1 cellular context compared by ENCODE assay signal in the genomic region with DNA sequence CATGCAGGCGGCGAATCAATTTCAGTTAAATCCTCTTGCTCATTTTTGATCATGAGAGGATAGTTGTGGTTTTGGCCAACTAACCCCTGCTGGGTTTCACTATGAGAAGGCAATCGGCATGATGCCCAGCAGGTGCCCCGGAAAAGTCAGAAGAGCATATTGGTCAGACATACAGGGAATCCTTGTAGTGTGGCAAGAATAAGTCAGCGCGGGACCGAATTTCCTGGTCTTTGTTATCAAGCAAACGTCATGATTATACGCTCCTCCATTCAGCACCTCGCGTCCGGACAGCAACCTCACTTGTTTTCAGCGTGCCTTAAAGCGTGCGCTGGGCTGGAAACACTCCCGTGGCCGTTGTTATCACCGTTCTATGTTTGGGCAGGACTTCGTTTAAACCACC.
TF ChIP-seq lines count a peak whose summit lies in the region.

No MANE protein-coding gene starts in this region.

TF ChIP-seq in K562, 482 proteins besides CTCF, POLR2A, EP300 and RAD21 (continued from another document):
- TF ChIP-seq, protein P1, sequence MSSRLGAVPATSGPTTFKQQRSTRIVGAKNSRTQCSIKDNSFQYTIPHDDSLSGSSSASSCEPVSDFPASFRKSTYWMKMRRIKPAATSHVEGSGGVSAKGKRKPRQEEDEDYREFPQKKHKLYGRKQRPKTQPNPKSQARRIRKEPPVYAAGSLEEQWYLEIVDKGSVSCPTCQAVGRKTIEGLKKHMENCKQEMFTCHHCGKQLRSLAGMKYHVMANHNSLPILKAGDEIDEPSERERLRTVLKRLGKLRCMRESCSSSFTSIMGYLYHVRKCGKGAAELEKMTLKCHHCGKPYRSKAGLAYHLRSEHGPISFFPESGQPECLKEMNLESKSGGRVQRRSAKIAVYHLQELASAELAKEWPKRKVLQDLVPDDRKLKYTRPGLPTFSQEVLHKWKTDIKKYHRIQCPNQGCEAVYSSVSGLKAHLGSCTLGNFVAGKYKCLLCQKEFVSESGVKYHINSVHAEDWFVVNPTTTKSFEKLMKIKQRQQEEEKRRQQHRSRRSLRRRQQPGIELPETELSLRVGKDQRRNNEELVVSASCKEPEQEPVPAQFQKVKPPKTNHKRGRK (tag; IDR thresholded peaks at IDR 0.05): no peak
- TF ChIP-seq, protein P2, sequence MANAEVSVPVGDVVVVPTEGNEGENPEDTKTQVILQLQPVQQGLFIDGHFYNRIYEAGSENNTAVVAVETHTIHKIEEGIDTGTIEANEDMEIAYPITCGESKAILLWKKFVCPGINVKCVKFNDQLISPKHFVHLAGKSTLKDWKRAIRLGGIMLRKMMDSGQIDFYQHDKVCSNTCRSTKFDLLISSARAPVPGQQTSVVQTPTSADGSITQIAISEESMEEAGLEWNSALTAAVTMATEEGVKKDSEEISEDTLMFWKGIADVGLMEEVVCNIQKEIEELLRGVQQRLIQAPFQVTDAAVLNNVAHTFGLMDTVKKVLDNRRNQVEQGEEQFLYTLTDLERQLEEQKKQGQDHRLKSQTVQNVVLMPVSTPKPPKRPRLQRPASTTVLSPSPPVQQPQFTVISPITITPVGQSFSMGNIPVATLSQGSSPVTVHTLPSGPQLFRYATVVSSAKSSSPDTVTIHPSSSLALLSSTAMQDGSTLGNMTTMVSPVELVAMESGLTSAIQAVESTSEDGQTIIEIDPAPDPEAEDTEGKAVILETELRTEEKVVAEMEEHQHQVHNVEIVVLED (CRISPR knock-in tag; IDR thresholded peaks at IDR 0.05): no peak
- no peak for TF ChIP-seq ZNF766 (CRISPR knock-in tag; conservative IDR thresholded peaks at IDR 0.05)
- TF ChIP-seq, protein P3, sequence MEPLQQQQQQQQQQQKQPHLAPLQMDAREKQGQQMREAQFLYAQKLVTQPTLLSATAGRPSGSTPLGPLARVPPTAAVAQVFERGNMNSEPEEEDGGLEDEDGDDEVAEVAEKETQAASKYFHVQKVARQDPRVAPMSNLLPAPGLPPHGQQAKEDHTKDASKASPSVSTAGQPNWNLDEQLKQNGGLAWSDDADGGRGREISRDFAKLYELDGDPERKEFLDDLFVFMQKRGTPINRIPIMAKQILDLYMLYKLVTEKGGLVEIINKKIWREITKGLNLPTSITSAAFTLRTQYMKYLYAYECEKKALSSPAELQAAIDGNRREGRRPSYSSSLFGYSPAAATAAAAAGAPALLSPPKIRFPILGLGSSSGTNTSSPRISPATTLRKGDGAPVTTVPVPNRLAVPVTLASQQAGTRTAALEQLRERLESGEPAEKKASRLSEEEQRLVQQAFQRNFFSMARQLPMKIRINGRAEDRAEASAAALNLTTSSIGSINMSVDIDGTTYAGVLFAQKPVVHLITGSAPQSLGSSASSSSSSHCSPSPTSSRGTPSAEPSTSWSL (CRISPR knock-in tag; IDR thresholded peaks at IDR 0.05; ENCODE audit: borderline replicate concordance): no peak
- TF ChIP-seq, protein P4, sequence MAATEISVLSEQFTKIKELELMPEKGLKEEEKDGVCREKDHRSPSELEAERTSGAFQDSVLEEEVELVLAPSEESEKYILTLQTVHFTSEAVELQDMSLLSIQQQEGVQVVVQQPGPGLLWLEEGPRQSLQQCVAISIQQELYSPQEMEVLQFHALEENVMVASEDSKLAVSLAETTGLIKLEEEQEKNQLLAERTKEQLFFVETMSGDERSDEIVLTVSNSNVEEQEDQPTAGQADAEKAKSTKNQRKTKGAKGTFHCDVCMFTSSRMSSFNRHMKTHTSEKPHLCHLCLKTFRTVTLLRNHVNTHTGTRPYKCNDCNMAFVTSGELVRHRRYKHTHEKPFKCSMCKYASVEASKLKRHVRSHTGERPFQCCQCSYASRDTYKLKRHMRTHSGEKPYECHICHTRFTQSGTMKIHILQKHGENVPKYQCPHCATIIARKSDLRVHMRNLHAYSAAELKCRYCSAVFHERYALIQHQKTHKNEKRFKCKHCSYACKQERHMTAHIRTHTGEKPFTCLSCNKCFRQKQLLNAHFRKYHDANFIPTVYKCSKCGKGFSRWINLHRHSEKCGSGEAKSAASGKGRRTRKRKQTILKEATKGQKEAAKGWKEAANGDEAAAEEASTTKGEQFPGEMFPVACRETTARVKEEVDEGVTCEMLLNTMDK (IDR thresholded peaks at IDR 0.05; ENCODE audit: borderline replicate concordance, insufficient read depth, low read depth, low read length, poor library complexity, severe bottlenecking): no peak
- TF ChIP-seq SETDB1 (IDR thresholded peaks at IDR 0.05; ENCODE audit: low read length): no peak
- no peak for TF ChIP-seq CHD2 (IDR thresholded peaks at IDR 0.05; ENCODE audit: low read depth, low read length)
- no peak for TF ChIP-seq NFIC (IDR thresholded peaks at IDR 0.05)
- TF ChIP-seq, protein P5, sequence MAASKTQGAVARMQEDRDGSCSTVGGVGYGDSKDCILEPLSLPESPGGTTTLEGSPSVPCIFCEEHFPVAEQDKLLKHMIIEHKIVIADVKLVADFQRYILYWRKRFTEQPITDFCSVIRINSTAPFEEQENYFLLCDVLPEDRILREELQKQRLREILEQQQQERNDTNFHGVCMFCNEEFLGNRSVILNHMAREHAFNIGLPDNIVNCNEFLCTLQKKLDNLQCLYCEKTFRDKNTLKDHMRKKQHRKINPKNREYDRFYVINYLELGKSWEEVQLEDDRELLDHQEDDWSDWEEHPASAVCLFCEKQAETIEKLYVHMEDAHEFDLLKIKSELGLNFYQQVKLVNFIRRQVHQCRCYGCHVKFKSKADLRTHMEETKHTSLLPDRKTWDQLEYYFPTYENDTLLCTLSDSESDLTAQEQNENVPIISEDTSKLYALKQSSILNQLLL (CRISPR knock-in tag; IDR thresholded peaks at IDR 0.05; ENCODE audit: borderline replicate concordance): no peak
- TF ChIP-seq PYGO2 (tag; IDR thresholded peaks at IDR 0.05): no peak
- TF ChIP-seq, protein P6, sequence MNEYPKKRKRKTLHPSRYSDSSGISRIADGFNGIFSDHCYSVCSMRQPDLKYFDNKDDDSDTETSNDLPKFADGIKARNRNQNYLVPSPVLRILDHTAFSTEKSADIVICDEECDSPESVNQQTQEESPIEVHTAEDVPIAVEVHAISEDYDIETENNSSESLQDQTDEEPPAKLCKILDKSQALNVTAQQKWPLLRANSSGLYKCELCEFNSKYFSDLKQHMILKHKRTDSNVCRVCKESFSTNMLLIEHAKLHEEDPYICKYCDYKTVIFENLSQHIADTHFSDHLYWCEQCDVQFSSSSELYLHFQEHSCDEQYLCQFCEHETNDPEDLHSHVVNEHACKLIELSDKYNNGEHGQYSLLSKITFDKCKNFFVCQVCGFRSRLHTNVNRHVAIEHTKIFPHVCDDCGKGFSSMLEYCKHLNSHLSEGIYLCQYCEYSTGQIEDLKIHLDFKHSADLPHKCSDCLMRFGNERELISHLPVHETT (CRISPR knock-in tag; conservative IDR thresholded peaks at IDR 0.05 in 1 of 2, IDR thresholded peaks at IDR 0.05 in 1 of 2): no peak
- TF ChIP-seq XRCC3 (IDR thresholded peaks at IDR 0.05): no peak
- TF ChIP-seq ASH1L (IDR thresholded peaks at IDR 0.05; ENCODE audit: borderline replicate concordance, low read depth, partially characterized antibody): no peak
- no peak for TF ChIP-seq ZNF239 (CRISPR knock-in tag; IDR thresholded peaks at IDR 0.05)
- TF ChIP-seq, protein P7, sequence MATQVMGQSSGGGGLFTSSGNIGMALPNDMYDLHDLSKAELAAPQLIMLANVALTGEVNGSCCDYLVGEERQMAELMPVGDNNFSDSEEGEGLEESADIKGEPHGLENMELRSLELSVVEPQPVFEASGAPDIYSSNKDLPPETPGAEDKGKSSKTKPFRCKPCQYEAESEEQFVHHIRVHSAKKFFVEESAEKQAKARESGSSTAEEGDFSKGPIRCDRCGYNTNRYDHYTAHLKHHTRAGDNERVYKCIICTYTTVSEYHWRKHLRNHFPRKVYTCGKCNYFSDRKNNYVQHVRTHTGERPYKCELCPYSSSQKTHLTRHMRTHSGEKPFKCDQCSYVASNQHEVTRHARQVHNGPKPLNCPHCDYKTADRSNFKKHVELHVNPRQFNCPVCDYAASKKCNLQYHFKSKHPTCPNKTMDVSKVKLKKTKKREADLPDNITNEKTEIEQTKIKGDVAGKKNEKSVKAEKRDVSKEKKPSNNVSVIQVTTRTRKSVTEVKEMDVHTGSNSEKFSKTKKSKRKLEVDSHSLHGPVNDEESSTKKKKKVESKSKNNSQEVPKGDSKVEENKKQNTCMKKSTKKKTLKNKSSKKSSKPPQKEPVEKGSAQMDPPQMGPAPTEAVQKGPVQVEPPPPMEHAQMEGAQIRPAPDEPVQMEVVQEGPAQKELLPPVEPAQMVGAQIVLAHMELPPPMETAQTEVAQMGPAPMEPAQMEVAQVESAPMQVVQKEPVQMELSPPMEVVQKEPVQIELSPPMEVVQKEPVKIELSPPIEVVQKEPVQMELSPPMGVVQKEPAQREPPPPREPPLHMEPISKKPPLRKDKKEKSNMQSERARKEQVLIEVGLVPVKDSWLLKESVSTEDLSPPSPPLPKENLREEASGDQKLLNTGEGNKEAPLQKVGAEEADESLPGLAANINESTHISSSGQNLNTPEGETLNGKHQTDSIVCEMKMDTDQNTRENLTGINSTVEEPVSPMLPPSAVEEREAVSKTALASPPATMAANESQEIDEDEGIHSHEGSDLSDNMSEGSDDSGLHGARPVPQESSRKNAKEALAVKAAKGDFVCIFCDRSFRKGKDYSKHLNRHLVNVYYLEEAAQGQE (CRISPR knock-in tag; IDR thresholded peaks at IDR 0.05; ENCODE audit: low read depth): peak; percentile 92
- TF ChIP-seq, protein P8, sequence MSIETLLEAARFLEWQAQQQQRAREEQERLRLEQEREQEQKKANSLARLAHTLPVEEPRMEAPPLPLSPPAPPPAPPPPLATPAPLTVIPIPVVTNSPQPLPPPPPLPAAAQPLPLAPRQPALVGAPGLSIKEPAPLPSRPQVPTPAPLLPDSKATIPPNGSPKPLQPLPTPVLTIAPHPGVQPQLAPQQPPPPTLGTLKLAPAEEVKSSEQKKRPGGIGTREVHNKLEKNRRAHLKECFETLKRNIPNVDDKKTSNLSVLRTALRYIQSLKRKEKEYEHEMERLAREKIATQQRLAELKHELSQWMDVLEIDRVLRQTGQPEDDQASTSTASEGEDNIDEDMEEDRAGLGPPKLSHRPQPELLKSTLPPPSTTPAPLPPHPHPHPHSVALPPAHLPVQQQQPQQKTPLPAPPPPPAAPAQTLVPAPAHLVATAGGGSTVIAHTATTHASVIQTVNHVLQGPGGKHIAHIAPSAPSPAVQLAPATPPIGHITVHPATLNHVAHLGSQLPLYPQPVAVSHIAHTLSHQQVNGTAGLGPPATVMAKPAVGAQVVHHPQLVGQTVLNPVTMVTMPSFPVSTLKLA (conservative IDR thresholded peaks at IDR 0.05): peak; percentile 59 to 76
- TF ChIP-seq ZNF77 (CRISPR knock-in tag; IDR thresholded peaks at IDR 0.05): no peak
- no peak for TF ChIP-seq BACH1 (tag; IDR thresholded peaks at IDR 0.05)
- no peak for TF ChIP-seq TCF7L2 (IDR thresholded peaks at IDR 0.05; ENCODE audit: low read depth, low read length)
- TF ChIP-seq RBM34 (IDR thresholded peaks at IDR 0.05; ENCODE audit: borderline replicate concordance, insufficient read depth, low read length): no peak
- TF ChIP-seq SMARCA5 (IDR thresholded peaks at IDR 0.05): no peak
- TF ChIP-seq MYNN (IDR thresholded peaks at IDR 0.05): no peak
- no peak for TF ChIP-seq MYNN (CRISPR knock-in tag; IDR thresholded peaks at IDR 0.05)
- TF ChIP-seq SIN3A (IDR thresholded peaks at IDR 0.05; ENCODE audit: borderline replicate concordance in 2 of 2, control insufficient read depth in 1 of 2, low read depth in 2 of 2, low read length in 2 of 2): peak in 1 of 2 experiments; percentile 85; a peak in 1 of 4 replicates
- no peak for TF ChIP-seq NFIX (CRISPR knock-in tag; IDR thresholded peaks at IDR 0.05; ENCODE audit: low read depth)
